Comparison of ENCODE assay signal across 8 cellular contexts in the genomic region with DNA sequence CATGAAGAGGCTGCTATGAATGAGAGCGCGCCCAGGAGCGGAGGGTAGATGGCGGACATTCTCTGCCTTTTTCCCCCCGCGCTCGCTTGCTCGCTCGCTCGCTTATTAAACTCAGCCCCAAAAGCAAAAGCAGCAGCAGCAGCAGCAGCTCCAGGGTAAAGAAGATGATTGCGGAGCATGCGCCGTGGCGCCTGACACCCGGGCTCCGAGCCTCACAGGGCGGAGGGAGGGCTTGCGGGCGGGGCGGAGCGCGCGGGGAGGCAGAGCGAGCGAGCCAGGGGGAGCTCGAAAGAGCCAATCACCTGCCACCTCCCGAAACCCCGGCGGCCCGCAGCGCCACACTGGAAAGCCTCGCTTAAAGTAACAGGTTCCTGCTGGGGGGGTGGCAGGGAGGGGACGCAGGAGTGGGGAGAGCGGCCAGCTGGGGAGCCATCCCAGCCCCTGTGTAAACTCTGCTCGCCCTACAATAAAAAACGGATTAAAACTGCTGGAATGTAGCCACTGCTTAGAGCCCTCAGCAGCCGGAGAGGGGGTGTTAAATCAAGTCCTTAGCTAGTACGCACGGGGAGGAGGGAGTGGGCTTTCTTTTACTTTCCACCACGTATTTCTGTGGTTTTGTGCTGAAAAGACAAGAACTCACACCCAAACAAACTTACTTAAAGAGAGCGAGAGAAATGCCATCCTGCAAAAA.
DNase-seq lines count a peak whose midpoint lies in the region; ATAC-seq and TF ChIP-seq lines count a peak whose summit lies in the region.

Gene MLLT3 (minus strand): TSS at position 170 of the 691 bp plus-strand sequence.

- peak; percentile 10 for TF ChIP-seq CTCF in choroid plexus epithelial cell (conservative IDR thresholded peaks at IDR 0.05; ENCODE audit: low read depth, low read length)

- TF ChIP-seq POLR2A in GM18951 (IDR thresholded peaks at IDR 0.05; ENCODE audit: extremely low read depth, insufficient read depth, insufficient read length): peak; percentile 81

- in situ Hi-C loops in GM18951 (cut with MboI; ENCODE audit: low sequenced_read_pairs, unreplicated experiment): loop anchor here (10.0 kb wide), 3 partner anchors 268 to 482 kb away; no protein-coding TSS in a partner anchor

- peak; percentile 78 for ATAC-seq in HG03175 (IDR thresholded peaks at IDR 0.05; ENCODE audit: unreplicated experiment)

- peak; percentile 97 for DNase-seq in AG08396 (ENCODE audit: low spot score)
- DNase-seq in NCI-H226: peak; percentile 80
- peak; percentile 94 to 96 for DNase-seq in activated CD4-positive, alpha-beta T cell treated with anti-CD3 and anti-CD28 coated beads for 24 hours (ENCODE audit: low read depth in 2 of 2)
- DNase-seq in choroid plexus epithelial cell (ENCODE audit: low read depth): peak; percentile 97
- peak; percentile 98 for DNase-seq in kidney tubule cell (ENCODE audit: low spot score)
- peak; percentile 92 to 93 for DNase-seq in stimulated activated CD4-positive, alpha-beta T cell treated with anti-CD3 and anti-CD28 coated beads, Interleukin-1b, Interleukin-23, amount 100 ng/mL, for 1 hour (ENCODE audit: low read depth in 2 of 2)

- H3K4me3 ChIP-seq in choroid plexus epithelial cell (ENCODE audit: low read depth, low read length): peak within 1 kb of the TSS; percentile 81

Comparison
In these comparisons a context has a peak if more than half of its experiments do, and no peak if none do; other contexts are left out.
1. Peak in every context shown above with its lines: DNase-seq, ATAC-seq and H3K4me3 ChIP-seq.